In the genomic region with DNA sequence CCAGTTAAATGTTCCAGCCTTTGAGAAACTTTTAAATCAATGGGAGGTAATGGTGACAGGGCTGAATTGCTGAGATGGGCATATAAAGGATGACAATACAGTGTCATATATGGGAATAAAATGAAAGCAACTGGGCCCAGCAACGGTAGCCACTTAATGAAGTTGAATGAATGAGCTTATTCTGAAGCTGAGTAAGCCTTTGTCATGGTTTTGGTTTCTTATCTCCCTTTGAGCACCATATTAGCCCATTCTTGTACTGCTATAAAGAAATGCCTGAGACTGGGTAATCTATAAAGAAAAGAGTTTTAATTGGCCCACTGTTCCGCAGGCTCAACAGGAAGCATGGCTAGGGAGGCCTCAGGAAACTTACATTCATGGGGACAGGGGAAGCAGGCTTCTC, we compare ENCODE assay signal across 15 cellular contexts. TPM values are rescaled to one million over a fixed set of nuclear protein-coding genes. Genes with fewer than 3 reads are reported as not detected.
DNase-seq lines count a peak whose midpoint lies in the region; ATAC-seq, FAIRE-seq and TF ChIP-seq lines count a peak whose summit lies in the region.
"Had no signal": no experiment of that assay in that cellular context is flagged by ENCODE, and none has a peak within 500 bp of the region (broad histone marks: within the 10 kb centered on the region; RNA-seq: fewer than 3 reads in every experiment).

No MANE protein-coding gene starts in this region.

- intact Hi-C loops in HCT116 (cut with micrococcal nuclease), result no loop called here

- peak overlapping the region; percentile 60 for H3K4me2 ChIP-seq in HCT116 (ENCODE audit: low read length)
- H3K4me2 ChIP-seq in astrocyte (ENCODE audit: low read length), result peak overlapping the region; percentile 43
- peak overlapping the region; percentile 64 for H3K4me2 ChIP-seq in smooth muscle cell

- H3K36me3 ChIP-seq in HCT116 (ENCODE audit: control insufficient read depth in 1 of 2, insufficient read depth in 2 of 2, low read length in 2 of 2) (peaks cover 2 to 3% of the 10 kb centered on the region in 2 experiments; a peak in 1 of 4 replicates), astrocyte (ENCODE audit: insufficient read depth, low read length) (no peaks in the 10 kb centered on the region), smooth muscle cell (ENCODE audit: low read depth) (no peaks in the 10 kb centered on the region)

- H3K27ac ChIP-seq in HCT116 (ENCODE audit: low read depth, low read length), result no peak overlapping the region; the same call in 1 of the 2 replicates
- no peak overlapping the region for H3K27ac ChIP-seq in astrocyte (ENCODE audit: low read depth, low read length)
- H3K27ac ChIP-seq in smooth muscle cell (ENCODE audit: low read depth), result peak overlapping the region; percentile 86
- H3K27ac ChIP-seq: GM23248 had no signal

- no peaks in the 10 kb centered on the region for H3K9me2 ChIP-seq in HCT116 (ENCODE audit: insufficient read depth)

- H3K27me3 Mint-ChIP-seq in astrocyte (ENCODE audit: low read depth, unreplicated experiment), result no peaks in the 10 kb centered on the region
- H3K27me3 Mint-ChIP-seq in activated T-cell treated with anti-CD3 and anti-CD28 coated beads, Interleukin-2, amount 50 U/mL, for 24 hours, result no peaks in the 10 kb centered on the region

- 34% methylated on average over 2 of the region's 2 CpGs for WGBS in smooth muscle cell (ENCODE audit: low lambda C conversion rate)

- CTCF ChIA-PET in HCT116 (lab: Charles Lee), result no interaction called here

- TF ChIP-seq CTCF in HCT116 (IDR thresholded peaks at IDR 0.05 in 2 of 3, conservative IDR thresholded peaks at IDR 0.05 in 1 of 3; ENCODE audit: borderline replicate concordance in 1 of 3, insufficient read depth in 1 of 3, low read depth in 2 of 3, low read length in 2 of 3), result no peak
- no peak for TF ChIP-seq CTCF in astrocyte (IDR thresholded peaks at IDR 0.05; ENCODE audit: insufficient read depth, low read depth, low read length)
- no peak for TF ChIP-seq CTCF in smooth muscle cell (IDR thresholded peaks at IDR 0.05; ENCODE audit: borderline replicate concordance, insufficient read depth, poor library complexity, severe bottlenecking)

- DNase-seq in HCT116 (ENCODE audit: low read depth, low spot score) (no peak), M059J (ENCODE audit: low read depth) (peak; percentile 5), astrocyte (ENCODE audit: low read depth) (no peak), smooth muscle cell (lab: John Stamatoyannopoulos, UW; ENCODE audit: unreplicated experiment) (no peak), NCI-H2081 treated with DMSO at 0.1 percent for 48 hours (lab: John Stamatoyannopoulos, UW) (no peak), SHP77 (lab: John Stamatoyannopoulos, UW) (no peak)
- DNase-seq in activated T-cell treated with anti-CD3 and anti-CD28 coated beads, Interleukin-2, amount 50 U/mL, for 24 hours, result no peak
- DNase-seq: DMS 273 treated with DMSO at 0.1 percent for 48 hours; NCI-H1436; NCI-H345; NCI-H526 treated with DMSO at 0.1 percent for 48 hours; NK-92 treated with Interleukin-12 subunit alpha and Interleukin-12 subunit beta, amount 100 ng/mL, for 24 hours; Right ventricle myocardium superior had no signal

- H3F3A ChIP-seq in smooth muscle cell (ENCODE audit: low read depth), result peaks cover 17% of the 10 kb centered on the region

- peak overlapping the region; percentile 91 for H2AFZ ChIP-seq in HCT116 (ENCODE audit: low read depth, low read length, poor library complexity, severe bottlenecking)
- no peak overlapping the region for H2AFZ ChIP-seq in astrocyte (ENCODE audit: low read depth, low read length)
- no peak overlapping the region for H2AFZ ChIP-seq in smooth muscle cell (ENCODE audit: low read depth)

- H3K9ac ChIP-seq in HCT116 (ENCODE audit: low read length) (no peak overlapping the region), astrocyte (ENCODE audit: low read length) (no peak overlapping the region), smooth muscle cell (ENCODE audit: low read depth) (no peak overlapping the region)
- H3K9ac ChIP-seq: GM23248 had no signal

- peaks cover 33% of the 10 kb centered on the region for H3K4me1 Mint-ChIP-seq in astrocyte (ENCODE audit: low read depth, unreplicated experiment)
- peaks cover 45% of the 10 kb centered on the region for H3K4me1 Mint-ChIP-seq in activated T-cell treated with anti-CD3 and anti-CD28 coated beads, Interleukin-2, amount 50 U/mL, for 24 hours (ENCODE audit: low read depth)

- H3K27ac Mint-ChIP-seq in astrocyte (ENCODE audit: unreplicated experiment), result peak overlapping the region; percentile 98
- H3K27ac Mint-ChIP-seq in activated T-cell treated with anti-CD3 and anti-CD28 coated beads, Interleukin-2, amount 50 U/mL, for 24 hours, result no peak overlapping the region

- no peaks in the 10 kb centered on the region for H4K20me1 ChIP-seq in HCT116 (ENCODE audit: insufficient read depth)
- no peaks in the 10 kb centered on the region for H4K20me1 ChIP-seq in astrocyte (ENCODE audit: insufficient read depth, low read length)
- no peaks in the 10 kb centered on the region for H4K20me1 ChIP-seq in smooth muscle cell (ENCODE audit: low read depth)

- no peak for TF ChIP-seq RAD21 in HCT116 (IDR thresholded peaks at IDR 0.05; ENCODE audit: low read depth)

- H3K79me2 ChIP-seq in HCT116 (ENCODE audit: insufficient read depth, low read length) (peaks cover 14% of the 10 kb centered on the region), astrocyte (ENCODE audit: insufficient read depth, low read length) (peaks cover 14% of the 10 kb centered on the region), smooth muscle cell (ENCODE audit: low read depth) (peaks cover 11% of the 10 kb centered on the region)

- ATAC-seq in HCT116, result no peak
- ATAC-seq: Panc1 had no signal

- H3K9me3 ChIP-seq in HCT116 (ENCODE audit: control insufficient read depth in 1 of 2, insufficient read depth in 1 of 2, low read depth in 1 of 2, low read length in 2 of 2) (no peaks in the 10 kb centered on the region), astrocyte (ENCODE audit: insufficient read depth, low read depth, low read length) (no peaks in the 10 kb centered on the region), smooth muscle cell (replicated peaks; ENCODE audit: low read depth) (no peaks in the 10 kb centered on the region)

- no TSS peak for BruUV-seq in HCT116 (replicated peaks; lab: Mats Ljungman, UMichigan)

- H3K27me3 ChIP-seq in HCT116 (ENCODE audit: insufficient read depth, low read length) (no peaks in the 10 kb centered on the region), astrocyte (ENCODE audit: insufficient read depth, low read length) (no peaks in the 10 kb centered on the region), smooth muscle cell (ENCODE audit: low read depth) (no peaks in the 10 kb centered on the region)

- peaks cover 13 to 28% of the 10 kb centered on the region in 2 experiments for H3K4me1 ChIP-seq in HCT116 (ENCODE audit: control insufficient read depth in 1 of 2, insufficient read depth in 2 of 2, low read length in 2 of 2)
- H3K4me1 ChIP-seq in astrocyte (ENCODE audit: insufficient read depth, low read length), result peaks cover 20% of the 10 kb centered on the region
- H3K4me1 ChIP-seq in smooth muscle cell (ENCODE audit: low read depth), result peaks cover 10% of the 10 kb centered on the region

- POLR2A ChIA-PET in HCT116 (lab: Charles Lee), result no interaction called here

- no peak for FAIRE-seq in astrocyte (lab: Jason Lieb, UNC)

- H3K4me3 ChIP-seq in HCT116 (replicated peaks in 1 of 2; ENCODE audit: low read depth in 1 of 2, low read length in 2 of 2), result no peak overlapping the region
- no peak overlapping the region for H3K4me3 ChIP-seq in astrocyte (ENCODE audit: insufficient read depth, low read depth, low read length)
- no peak overlapping the region for H3K4me3 ChIP-seq in smooth muscle cell
- H3K4me3 ChIP-seq: GM23248 had no signal

- TF ChIP-seq POLR2A in HCT116 (IDR thresholded peaks at IDR 0.05; ENCODE audit: borderline replicate concordance, extremely low read depth, insufficient read depth, insufficient read length), result no peak

- RAD21 ChIA-PET in HCT116 (lab: Charles Lee; ENCODE audit: low non-redundant PET in 1 of 2, low total read pairs in 2 of 2, uncharacterized antibody in 2 of 2, unreplicated experiment in 2 of 2), result no interaction called here

- peaks cover 1% of the 10 kb centered on the region for H3K36me3 Mint-ChIP-seq in astrocyte (ENCODE audit: low read depth, unreplicated experiment)
- peaks cover 13% of the 10 kb centered on the region for H3K36me3 Mint-ChIP-seq in activated T-cell treated with anti-CD3 and anti-CD28 coated beads, Interleukin-2, amount 50 U/mL, for 24 hours (ENCODE audit: low read depth)

- peak overlapping the region; percentile 41 for H3K4me3 Mint-ChIP-seq in astrocyte (ENCODE audit: unreplicated experiment)
- no peak overlapping the region for H3K4me3 Mint-ChIP-seq in activated T-cell treated with anti-CD3 and anti-CD28 coated beads, Interleukin-2, amount 50 U/mL, for 24 hours

- no peaks in the 10 kb centered on the region for H3K9me3 Mint-ChIP-seq in astrocyte (ENCODE audit: unreplicated experiment)
- H3K9me3 Mint-ChIP-seq in activated T-cell treated with anti-CD3 and anti-CD28 coated beads, Interleukin-2, amount 50 U/mL, for 24 hours, result no peaks in the 10 kb centered on the region

TF ChIP-seq in HCT116, 20 proteins besides CTCF, POLR2A, EP300 and RAD21 (continues in another document):
- TF ChIP-seq SRF (IDR thresholded peaks at IDR 0.05; ENCODE audit: low read depth) (no peak), ELF1 (IDR thresholded peaks at IDR 0.05; ENCODE audit: borderline replicate concordance, low read depth) (no peak)
- TF ChIP-seq, protein P1, sequence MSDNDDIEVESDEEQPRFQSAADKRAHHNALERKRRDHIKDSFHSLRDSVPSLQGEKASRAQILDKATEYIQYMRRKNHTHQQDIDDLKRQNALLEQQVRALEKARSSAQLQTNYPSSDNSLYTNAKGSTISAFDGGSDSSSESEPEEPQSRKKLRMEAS (IDR thresholded peaks at IDR 0.05), result no peak

RNA-seq across cellular contexts. Expression of a gene that starts 3.5 kb away (rescaled TPM):
- total RNA-seq in HCT116 (2021; ENCODE audit: unreplicated experiment) (15.8 TPM), astrocyte (9.4 and 11.5 TPM in 2 replicates), smooth muscle cell (18.6 and 18.8 TPM in 2 replicates)
- polyA plus RNA-seq in HCT116 (2012), result 6.8 and 9.4 TPM in 2 replicates
- 5.3 and 8.9 TPM in 2 replicates for total RNA-seq in M059J (2014; rRNA removed; shearing (Covaris generic))
- polyA plus RNA-seq in smooth muscle cell, result 13.1 and 14.5 TPM in 2 replicates
